8 cellular contexts compared by ENCODE assay signal in the genomic region with DNA sequence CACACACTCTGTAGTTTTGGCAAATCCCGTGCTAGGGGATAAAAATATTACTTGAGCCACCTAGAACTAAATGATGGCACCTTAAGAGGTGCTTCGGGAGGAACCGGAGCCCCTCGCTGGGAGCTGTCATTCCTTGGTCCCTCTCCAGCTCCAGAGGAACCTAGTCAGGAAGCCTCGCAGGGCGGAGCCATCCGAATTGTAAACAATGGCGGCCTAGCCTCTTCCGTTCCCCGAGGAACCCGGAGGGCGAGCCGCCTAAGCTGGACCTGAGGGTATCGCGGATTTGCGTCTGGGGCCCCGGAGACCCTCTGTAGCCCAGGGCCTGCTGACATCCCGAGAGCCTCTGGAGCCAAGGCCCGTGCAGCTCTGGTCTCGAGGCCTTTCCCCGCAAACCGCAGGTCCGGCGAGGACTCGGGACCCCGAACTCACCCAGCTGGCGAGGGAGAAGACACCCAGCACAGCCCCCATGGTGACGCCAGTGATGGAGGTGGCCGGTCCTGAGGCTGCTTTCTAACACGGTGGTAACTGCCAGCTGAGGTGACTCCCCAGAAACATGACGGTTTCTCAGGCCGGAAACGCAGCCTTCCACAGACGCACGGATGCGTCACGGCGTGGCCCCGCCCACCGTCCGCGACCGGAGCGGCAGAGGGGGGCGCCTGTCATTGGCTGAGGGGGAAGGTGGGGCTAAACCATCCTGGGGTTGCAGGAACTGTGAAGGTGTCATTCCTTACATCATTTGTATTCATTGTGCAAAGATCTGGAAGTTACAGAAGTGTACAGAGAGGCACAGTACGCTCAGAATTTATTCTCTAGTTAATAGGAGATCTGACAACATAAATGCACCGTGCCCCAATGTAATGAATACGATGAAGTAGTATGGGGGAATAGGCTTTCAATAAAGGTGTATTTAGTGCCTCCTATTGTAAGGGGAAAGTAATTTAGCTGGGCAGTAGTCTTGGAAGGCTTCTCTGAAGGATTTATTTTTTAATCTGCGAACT.
DNase-seq lines count a peak whose midpoint lies in the region; ATAC-seq and TF ChIP-seq lines count a peak whose summit lies in the region.

SERINC3 (minus strand) TSS at position 587 of the 998 bp plus-strand sequence; CDS start at position 468, 119 bp downstream.

- peaks cover 56% of the 10 kb centered on the region for H3K4me1 Mint-ChIP-seq in central memory CD8-positive, alpha-beta T cell

- H3K27me3 Mint-ChIP-seq in central memory CD8-positive, alpha-beta T cell, result no peaks in the 10 kb centered on the region

- H3K36me3 Mint-ChIP-seq in central memory CD8-positive, alpha-beta T cell (ENCODE audit: insufficient read depth), result peaks cover 30% of the 10 kb centered on the region

- DNase-seq in AG09319 (ENCODE audit: extremely low read depth, low read depth) (peak; percentile 84), NCI-H446 (lab: John Stamatoyannopoulos, UW) (peak; percentile 79 to 92), inferior parietal cortex (ENCODE audit: extremely low spot score) (peak; percentile 92)
- peak; percentile 95 for DNase-seq in activated CD4-positive, CD25-positive, alpha-beta regulatory T cell treated with anti-CD3 and anti-CD28 coated beads, Interleukin-2, amount 50 U/mL, for 16 hours (ENCODE audit: low read depth, low spot score)
- peak; percentile 94 to 98 for DNase-seq in central memory CD8-positive, alpha-beta T cell (ENCODE audit: low spot score in 2 of 2)
- peak; percentile 92 to 95 for DNase-seq in stimulated activated CD4-positive, alpha-beta T cell treated with anti-CD3 and anti-CD28 coated beads, Interleukin-12 subunit alpha, Interleukin-12 subunit beta, amount 100 ng/mL, for 24 hours (ENCODE audit: low read depth in 2 of 2)

- TF ChIP-seq CTCF in AG09319 (IDR thresholded peaks at IDR 0.05; ENCODE audit: low read depth, low read length), result no peak; the same call in 1 of the 2 replicates

- H3K27ac Mint-ChIP-seq in central memory CD8-positive, alpha-beta T cell (ENCODE audit: low read depth), result peak within 1 kb of the TSS; percentile 93

- ATAC-seq in GM19025 (IDR thresholded peaks at IDR 0.05; ENCODE audit: low read depth, unreplicated experiment) (peak; percentile 97), HG03342 (IDR thresholded peaks at IDR 0.05; ENCODE audit: unreplicated experiment) (peak; percentile 97)
- peak; percentile 92 for ATAC-seq in central memory CD8-positive, alpha-beta T cell (replicated peaks; ENCODE audit: extremely low read depth, poor library complexity, severe bottlenecking)

- H3K4me3 Mint-ChIP-seq in central memory CD8-positive, alpha-beta T cell, result peak within 1 kb of the TSS; percentile 81

- H3K9me3 Mint-ChIP-seq in central memory CD8-positive, alpha-beta T cell, result no peaks in the 10 kb centered on the region

Comparison
In these comparisons a context has a peak if more than half of its experiments do, and no peak if none do; other contexts are left out.
1. Peak in every context shown above with its lines: DNase-seq and ATAC-seq.